ENCODE assay signal across 2 cellular contexts in the genomic region with DNA sequence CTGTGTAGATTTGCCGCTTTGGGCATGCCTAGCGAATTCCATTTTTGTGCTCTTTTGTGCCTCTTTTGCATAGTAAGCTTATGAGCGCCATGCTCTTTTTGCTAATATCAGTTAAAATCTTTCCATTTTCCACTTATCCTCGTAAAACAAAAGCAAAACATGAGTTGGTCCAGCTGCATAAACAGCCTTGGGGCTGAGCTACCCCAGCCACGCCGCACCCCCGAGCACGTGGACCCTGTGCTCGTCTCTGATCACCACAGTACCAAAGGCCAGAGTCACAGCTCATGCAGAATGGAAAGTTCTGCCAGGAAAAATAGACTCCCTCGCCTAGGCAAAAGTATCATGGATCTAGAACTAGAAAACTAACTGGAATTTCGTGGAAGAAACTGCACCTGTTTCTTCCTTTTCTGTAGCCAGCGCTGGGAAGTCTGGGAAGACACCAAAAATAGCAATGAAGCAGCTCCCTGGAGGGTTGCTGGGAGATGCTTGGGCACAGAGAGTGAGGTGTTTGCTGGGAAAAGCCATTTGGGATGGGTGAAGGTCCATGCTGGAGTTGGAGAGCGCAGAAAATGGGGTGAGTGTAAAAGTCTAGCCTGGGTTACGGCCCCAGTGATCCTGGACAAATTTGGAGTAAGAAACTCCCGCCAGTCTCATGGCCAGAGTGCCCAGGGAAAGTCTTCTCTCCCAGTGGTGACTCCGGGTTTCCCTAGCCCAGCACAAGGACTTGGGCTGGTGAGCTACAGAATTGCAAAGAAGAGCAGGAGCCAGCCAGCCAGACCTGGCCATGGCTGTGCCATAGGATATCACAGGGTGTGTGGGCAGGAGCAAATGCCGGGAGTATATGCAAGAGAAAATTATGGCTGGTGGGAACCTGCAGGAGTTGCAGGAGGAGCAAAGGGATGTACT.
TF ChIP-seq lines count a peak whose summit lies in the region.

No MANE protein-coding gene starts in this region.

TF ChIP-seq in IMR-90, 13 proteins besides CTCF, POLR2A, EP300 and RAD21:
- no peak for TF ChIP-seq BHLHE40 (IDR thresholded peaks at IDR 0.05; ENCODE audit: low read depth, low read length)
- TF ChIP-seq NFE2L2 (IDR thresholded peaks at IDR 0.05; ENCODE audit: low read depth, low read length): no peak
- no peak for TF ChIP-seq RFX5 (IDR thresholded peaks at IDR 0.05; ENCODE audit: low read depth, low read length)
- TF ChIP-seq MAZ (IDR thresholded peaks at IDR 0.05; ENCODE audit: borderline replicate concordance, low read depth, low read length): no peak
- TF ChIP-seq MXI1 (IDR thresholded peaks at IDR 0.05; ENCODE audit: borderline replicate concordance, low read depth, low read length): no peak
- no peak for TF ChIP-seq MAFK (IDR thresholded peaks at IDR 0.05; ENCODE audit: low read depth, low read length)
- TF ChIP-seq, protein P1, sequence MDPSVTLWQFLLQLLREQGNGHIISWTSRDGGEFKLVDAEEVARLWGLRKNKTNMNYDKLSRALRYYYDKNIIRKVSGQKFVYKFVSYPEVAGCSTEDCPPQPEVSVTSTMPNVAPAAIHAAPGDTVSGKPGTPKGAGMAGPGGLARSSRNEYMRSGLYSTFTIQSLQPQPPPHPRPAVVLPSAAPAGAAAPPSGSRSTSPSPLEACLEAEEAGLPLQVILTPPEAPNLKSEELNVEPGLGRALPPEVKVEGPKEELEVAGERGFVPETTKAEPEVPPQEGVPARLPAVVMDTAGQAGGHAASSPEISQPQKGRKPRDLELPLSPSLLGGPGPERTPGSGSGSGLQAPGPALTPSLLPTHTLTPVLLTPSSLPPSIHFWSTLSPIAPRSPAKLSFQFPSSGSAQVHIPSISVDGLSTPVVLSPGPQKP (IDR thresholded peaks at IDR 0.05; ENCODE audit: borderline replicate concordance, low read depth, low read length): no peak
- no peak for TF ChIP-seq RCOR1 (IDR thresholded peaks at IDR 0.05; ENCODE audit: insufficient replicate concordance, low read length)
- TF ChIP-seq SMC3 (IDR thresholded peaks at IDR 0.05; ENCODE audit: low read depth, low read length): no peak
- TF ChIP-seq FOS (IDR thresholded peaks at IDR 0.05; ENCODE audit: low read depth, low read length): no peak
- TF ChIP-seq CEBPB (IDR thresholded peaks at IDR 0.05; ENCODE audit: low read depth, low read length): no peak
- TF ChIP-seq USF2 (IDR thresholded peaks at IDR 0.05; ENCODE audit: low read depth, low read length): no peak
- no peak for TF ChIP-seq CHD1 (IDR thresholded peaks at IDR 0.05; ENCODE audit: low read depth, low read length)

TF ChIP-seq in endothelial cell of umbilical vein, 7 proteins besides CTCF, POLR2A, EP300 and RAD21:
- TF ChIP-seq JUN (IDR thresholded peaks at IDR 0.05; ENCODE audit: borderline replicate concordance, insufficient read depth, insufficient read length, low read depth): no peak
- no peak for TF ChIP-seq MAX (IDR thresholded peaks at IDR 0.05; ENCODE audit: insufficient read depth, insufficient read length)
- no peak for TF ChIP-seq MYC (IDR thresholded peaks at IDR 0.05; ENCODE audit: low read depth, low read length)
- no peak for TF ChIP-seq EZH2 (IDR thresholded peaks at IDR 0.05; ENCODE audit: borderline replicate concordance, low read depth, low read length, severe bottlenecking)
- no peak for TF ChIP-seq POLR2AphosphoS5 (IDR thresholded peaks at IDR 0.05; ENCODE audit: insufficient read depth, low read depth, low read length)
- TF ChIP-seq FOS (IDR thresholded peaks at IDR 0.05; ENCODE audit: borderline replicate concordance, insufficient read depth, low read length): no peak
- TF ChIP-seq GATA2 (IDR thresholded peaks at IDR 0.05; ENCODE audit: insufficient read depth, insufficient read length, low read depth, low read length): no peak
